In genomic region chr9:71592400-71592799, GRCh38 we compare ENCODE assay signal across 1 cellular context.
TF ChIP-seq lines count a peak whose summit lies in the region.

No MANE protein-coding gene starts in this region.

TF ChIP-seq in IMR-90, 13 proteins besides CTCF, POLR2A, EP300 and RAD21 (continued from another document):
- TF ChIP-seq, protein P1, sequence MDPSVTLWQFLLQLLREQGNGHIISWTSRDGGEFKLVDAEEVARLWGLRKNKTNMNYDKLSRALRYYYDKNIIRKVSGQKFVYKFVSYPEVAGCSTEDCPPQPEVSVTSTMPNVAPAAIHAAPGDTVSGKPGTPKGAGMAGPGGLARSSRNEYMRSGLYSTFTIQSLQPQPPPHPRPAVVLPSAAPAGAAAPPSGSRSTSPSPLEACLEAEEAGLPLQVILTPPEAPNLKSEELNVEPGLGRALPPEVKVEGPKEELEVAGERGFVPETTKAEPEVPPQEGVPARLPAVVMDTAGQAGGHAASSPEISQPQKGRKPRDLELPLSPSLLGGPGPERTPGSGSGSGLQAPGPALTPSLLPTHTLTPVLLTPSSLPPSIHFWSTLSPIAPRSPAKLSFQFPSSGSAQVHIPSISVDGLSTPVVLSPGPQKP (IDR thresholded peaks at IDR 0.05; ENCODE audit: borderline replicate concordance, low read depth, low read length): no peak
- TF ChIP-seq RFX5 (IDR thresholded peaks at IDR 0.05; ENCODE audit: low read depth, low read length) (no peak), MAFK (IDR thresholded peaks at IDR 0.05; ENCODE audit: low read depth, low read length) (no peak), MAZ (IDR thresholded peaks at IDR 0.05; ENCODE audit: borderline replicate concordance, low read depth, low read length) (no peak)
